In the genomic region with DNA sequence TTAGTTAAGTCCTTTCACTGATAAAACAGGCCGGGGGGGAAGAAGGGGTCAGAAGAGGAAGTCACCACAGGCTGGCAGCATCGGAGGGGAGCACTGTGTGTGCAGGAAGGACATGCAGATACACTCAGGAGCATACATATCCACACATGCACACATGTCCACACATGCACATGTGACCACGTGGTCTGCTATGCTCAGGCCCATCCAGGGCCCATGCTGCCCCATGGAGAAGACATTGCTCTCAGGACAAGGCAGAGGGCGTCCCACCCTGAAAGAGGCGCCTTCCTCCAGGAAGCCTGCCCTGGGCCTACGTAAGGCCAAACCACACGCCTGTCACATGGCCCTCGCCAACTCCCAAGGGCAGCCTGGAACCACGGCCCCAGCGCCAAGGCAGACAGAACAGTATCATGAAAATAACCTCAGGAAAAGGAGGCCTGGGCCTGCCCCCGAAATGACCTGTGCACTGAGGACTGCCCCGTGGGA, we compare ENCODE assay signal across 1 cellular context.
TF ChIP-seq lines count a peak whose summit lies in the region.

No MANE protein-coding gene starts in this region.

TF ChIP-seq in GM23338, 12 proteins besides CTCF, POLR2A, EP300 and RAD21 (continued from another document):
- TF ChIP-seq, protein P1, sequence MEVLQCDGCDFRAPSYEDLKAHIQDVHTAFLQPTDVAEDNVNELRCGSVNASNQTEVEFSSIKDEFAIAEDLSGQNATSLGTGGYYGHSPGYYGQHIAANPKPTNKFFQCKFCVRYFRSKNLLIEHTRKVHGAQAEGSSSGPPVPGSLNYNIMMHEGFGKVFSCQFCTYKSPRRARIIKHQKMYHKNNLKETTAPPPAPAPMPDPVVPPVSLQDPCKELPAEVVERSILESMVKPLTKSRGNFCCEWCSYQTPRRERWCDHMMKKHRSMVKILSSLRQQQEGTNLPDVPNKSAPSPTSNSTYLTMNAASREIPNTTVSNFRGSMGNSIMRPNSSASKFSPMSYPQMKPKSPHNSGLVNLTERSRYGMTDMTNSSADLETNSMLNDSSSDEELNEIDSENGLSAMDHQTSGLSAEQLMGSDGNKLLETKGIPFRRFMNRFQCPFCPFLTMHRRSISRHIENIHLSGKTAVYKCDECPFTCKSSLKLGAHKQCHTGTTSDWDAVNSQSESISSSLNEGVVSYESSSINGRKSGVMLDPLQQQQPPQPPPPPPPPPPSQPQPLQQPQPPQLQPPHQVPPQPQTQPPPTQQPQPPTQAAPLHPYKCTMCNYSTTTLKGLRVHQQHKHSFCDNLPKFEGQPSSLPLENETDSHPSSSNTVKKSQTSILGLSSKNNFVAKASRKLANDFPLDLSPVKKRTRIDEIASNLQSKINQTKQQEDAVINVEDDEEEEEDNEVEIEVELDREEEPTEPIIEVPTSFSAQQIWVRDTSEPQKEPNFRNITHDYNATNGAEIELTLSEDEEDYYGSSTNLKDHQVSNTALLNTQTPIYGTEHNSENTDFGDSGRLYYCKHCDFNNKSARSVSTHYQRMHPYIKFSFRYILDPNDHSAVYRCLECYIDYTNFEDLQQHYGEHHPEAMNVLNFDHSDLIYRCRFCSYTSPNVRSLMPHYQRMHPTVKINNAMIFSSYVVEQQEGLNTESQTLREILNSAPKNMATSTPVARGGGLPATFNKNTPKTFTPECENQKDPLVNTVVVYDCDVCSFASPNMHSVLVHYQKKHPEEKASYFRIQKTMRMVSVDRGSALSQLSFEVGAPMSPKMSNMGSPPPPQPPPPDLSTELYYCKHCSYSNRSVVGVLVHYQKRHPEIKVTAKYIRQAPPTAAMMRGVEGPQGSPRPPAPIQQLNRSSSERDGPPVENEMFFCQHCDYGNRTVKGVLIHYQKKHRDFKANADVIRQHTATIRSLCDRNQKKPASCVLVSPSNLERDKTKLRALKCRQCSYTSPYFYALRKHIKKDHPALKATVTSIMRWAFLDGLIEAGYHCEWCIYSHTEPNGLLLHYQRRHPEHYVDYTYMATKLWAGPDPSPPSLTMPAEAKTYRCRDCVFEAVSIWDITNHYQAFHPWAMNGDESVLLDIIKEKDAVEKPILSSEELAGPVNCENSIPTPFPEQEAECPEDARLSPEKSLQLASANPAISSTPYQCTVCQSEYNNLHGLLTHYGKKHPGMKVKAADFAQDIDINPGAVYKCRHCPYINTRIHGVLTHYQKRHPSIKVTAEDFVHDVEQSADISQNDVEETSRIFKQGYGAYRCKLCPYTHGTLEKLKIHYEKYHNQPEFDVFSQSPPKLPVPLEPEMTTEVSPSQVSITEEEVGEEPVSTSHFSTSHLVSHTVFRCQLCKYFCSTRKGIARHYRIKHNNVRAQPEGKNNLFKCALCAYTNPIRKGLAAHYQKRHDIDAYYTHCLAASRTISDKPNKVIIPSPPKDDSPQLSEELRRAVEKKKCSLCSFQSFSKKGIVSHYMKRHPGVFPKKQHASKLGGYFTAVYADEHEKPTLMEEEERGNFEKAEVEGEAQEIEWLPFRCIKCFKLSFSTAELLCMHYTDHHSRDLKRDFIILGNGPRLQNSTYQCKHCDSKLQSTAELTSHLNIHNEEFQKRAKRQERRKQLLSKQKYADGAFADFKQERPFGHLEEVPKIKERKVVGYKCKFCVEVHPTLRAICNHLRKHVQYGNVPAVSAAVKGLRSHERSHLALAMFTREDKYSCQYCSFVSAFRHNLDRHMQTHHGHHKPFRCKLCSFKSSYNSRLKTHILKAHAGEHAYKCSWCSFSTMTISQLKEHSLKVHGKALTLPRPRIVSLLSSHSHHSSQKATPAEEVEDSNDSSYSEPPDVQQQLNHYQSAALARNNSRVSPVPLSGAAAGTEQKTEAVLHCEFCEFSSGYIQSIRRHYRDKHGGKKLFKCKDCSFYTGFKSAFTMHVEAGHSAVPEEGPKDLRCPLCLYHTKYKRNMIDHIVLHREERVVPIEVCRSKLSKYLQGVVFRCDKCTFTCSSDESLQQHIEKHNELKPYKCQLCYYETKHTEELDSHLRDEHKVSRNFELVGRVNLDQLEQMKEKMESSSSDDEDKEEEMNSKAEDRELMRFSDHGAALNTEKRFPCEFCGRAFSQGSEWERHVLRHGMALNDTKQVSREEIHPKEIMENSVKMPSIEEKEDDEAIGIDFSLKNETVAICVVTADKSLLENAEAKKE (CRISPR knock-in tag; IDR thresholded peaks at IDR 0.05) = no peak
- TF ChIP-seq POLR2AphosphoS5 (IDR thresholded peaks at IDR 0.05; ENCODE audit: low read depth) (no peak), JUNB (IDR thresholded peaks at IDR 0.05; ENCODE audit: unreplicated experiment) (no peak)
